Comparison of ENCODE assay signal across 8 cellular contexts in genomic region chr17:76868176-76868668, GRCh38. TPM values are rescaled to one million over a fixed set of nuclear protein-coding genes. Genes with fewer than 3 reads are reported as not detected.
DNase-seq lines count a peak whose midpoint lies in the region; ATAC-seq and TF ChIP-seq lines count a peak whose summit lies in the region.

A gene with protein sequence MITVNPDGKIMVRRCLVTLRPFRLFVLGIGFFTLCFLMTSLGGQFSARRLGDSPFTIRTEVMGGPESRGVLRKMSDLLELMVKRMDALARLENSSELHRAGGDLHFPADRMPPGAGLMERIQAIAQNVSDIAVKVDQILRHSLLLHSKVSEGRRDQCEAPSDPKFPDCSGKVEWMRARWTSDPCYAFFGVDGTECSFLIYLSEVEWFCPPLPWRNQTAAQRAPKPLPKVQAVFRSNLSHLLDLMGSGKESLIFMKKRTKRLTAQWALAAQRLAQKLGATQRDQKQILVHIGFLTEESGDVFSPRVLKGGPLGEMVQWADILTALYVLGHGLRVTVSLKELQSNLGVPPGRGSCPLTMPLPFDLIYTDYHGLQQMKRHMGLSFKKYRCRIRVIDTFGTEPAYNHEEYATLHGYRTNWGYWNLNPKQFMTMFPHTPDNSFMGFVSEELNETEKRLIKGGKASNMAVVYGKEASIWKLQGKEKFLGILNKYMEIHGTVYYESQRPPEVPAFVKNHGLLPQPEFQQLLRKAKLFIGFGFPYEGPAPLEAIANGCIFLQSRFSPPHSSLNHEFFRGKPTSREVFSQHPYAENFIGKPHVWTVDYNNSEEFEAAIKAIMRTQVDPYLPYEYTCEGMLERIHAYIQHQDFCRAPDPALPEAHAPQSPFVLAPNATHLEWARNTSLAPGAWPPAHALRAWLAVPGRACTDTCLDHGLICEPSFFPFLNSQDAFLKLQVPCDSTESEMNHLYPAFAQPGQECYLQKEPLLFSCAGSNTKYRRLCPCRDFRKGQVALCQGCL (plus strand): TSS chr17:76868404. CDS start chr17:76869030, 626 bp downstream.

- no peaks in the 10 kb centered on the region for H3K79me2 ChIP-seq in mammary epithelial cell (ENCODE audit: insufficient read depth, low read length)

- peak within 1 kb of the TSS; percentile 6 for H3K9ac ChIP-seq in mammary epithelial cell (ENCODE audit: insufficient read depth, low read length)

- peak within 1 kb of the TSS in 2 of 3 experiments; percentile 19 to 55 for H3K4me3 ChIP-seq in mammary epithelial cell (replicated peaks in 1 of 3; ENCODE audit: insufficient read depth in 1 of 3, low read depth in 2 of 3, low read length in 3 of 3)

- no TSS peak for BruUV-seq in mammary epithelial cell (replicated peaks; lab: Mats Ljungman, UMichigan)

- H3K27ac ChIP-seq in mammary epithelial cell (ENCODE audit: insufficient read depth, low read depth, low read length): no peak within 1 kb of the TSS

- TF ChIP-seq CTCF in activated B cell treated with CpG ODN at 0.5 μM for 24 hours (IDR thresholded peaks at IDR 0.05) (no peak), mammary epithelial cell (conservative IDR thresholded peaks at IDR 0.05 in 1 of 2, IDR thresholded peaks at IDR 0.05 in 1 of 2; ENCODE audit: extremely low read depth in 1 of 2, insufficient read depth in 1 of 2, low read depth in 1 of 2, low read length in 2 of 2) (peak; percentile 55 to 62)

- no peaks in the 10 kb centered on the region for H3K36me3 Mint-ChIP-seq in activated B cell treated with CpG ODN at 0.5 μM for 24 hours (ENCODE audit: low read depth)

- DNase-seq in CMK (ENCODE audit: low read depth) (peak; percentile 33), NCI-H128 (lab: John Stamatoyannopoulos, UW; ENCODE audit: unreplicated experiment) (peak; percentile 7), activated B cell treated with CpG ODN at 0.5 μM for 24 hours (peak; percentile 88), mammary epithelial cell (peak; percentile 61), inferior parietal cortex (ENCODE audit: extremely low spot score) (peak; percentile 70)
- peak; percentile 41 to 74 (median 52) for DNase-seq in stimulated activated CD4-positive, alpha-beta T cell treated with anti-CD3 and anti-CD28 coated beads, Interleukin-12 subunit alpha, Interleukin-12 subunit beta, amount 100 ng/mL, for 48 hours (ENCODE audit: low read depth in 2 of 3, low spot score in 1 of 3)

- dilution Hi-C loops in mammary epithelial cell (cut with HindIII; ENCODE audit: low sequenced_read_pairs): no loop called here

- H3K9me3 ChIP-seq in mammary epithelial cell (replicated peaks; ENCODE audit: insufficient read depth, low read length): no peaks in the 10 kb centered on the region

- H3K4me1 ChIP-seq in mammary epithelial cell (ENCODE audit: insufficient read depth, low read length): peaks cover 48% of the 10 kb centered on the region

- CTCF ChIA-PET in activated B cell treated with CpG ODN at 0.5 μM for 24 hours (lab: Charles Lee): interaction anchor here (0.7 to 5.0 kb wide), 15 partner anchors 16 to 375 kb away, joined by 3 to 109 read pairs (median 4); no protein-coding TSS in a partner anchor
- CTCF ChIA-PET in mammary epithelial cell (lab: Charles Lee; ENCODE audit: low non-redundant PET): interaction anchor here (0.6 kb wide), 2 partner anchors 198 to 212 kb away, joined by 4 to 6 read pairs; no protein-coding TSS in a partner anchor

- H3K27me3 Mint-ChIP-seq in activated B cell treated with CpG ODN at 0.5 μM for 24 hours: peaks cover 38% of the 10 kb centered on the region

- POLR2A ChIA-PET in activated B cell treated with CpG ODN at 0.5 μM for 24 hours (lab: Charles Lee): interaction anchor here (1.0 to 1.9 kb wide), 3 partner anchors 101 to 199 kb away, joined by 3 to 21 read pairs (median 5); no protein-coding TSS in a partner anchor

- no peak within 1 kb of the TSS for H3K27ac Mint-ChIP-seq in activated B cell treated with CpG ODN at 0.5 μM for 24 hours

- 0% methylated on average over 11 of the region's 76 CpGs for WGBS in mammary epithelial cell (ENCODE audit: low coverage, missing lambda C conversion rate)

- peak within 1 kb of the TSS; percentile 84 for H3K4me2 ChIP-seq in mammary epithelial cell (ENCODE audit: insufficient read depth, low read depth, low read length)

- H3K9me3 Mint-ChIP-seq in activated B cell treated with CpG ODN at 0.5 μM for 24 hours: no peaks in the 10 kb centered on the region

- no peaks in the 10 kb centered on the region for H3K36me3 ChIP-seq in mammary epithelial cell (ENCODE audit: insufficient read depth, low read length)

- ATAC-seq in GM21723 (IDR thresholded peaks at IDR 0.05; ENCODE audit: unreplicated experiment) (peak; percentile 80), activated B cell treated with CpG ODN at 0.5 μM for 24 hours (ENCODE audit: low read depth) (peak; percentile 93), GM19395 (IDR thresholded peaks at IDR 0.05; ENCODE audit: unreplicated experiment) (no peak)

- peaks cover 10% of the 10 kb centered on the region for H3K4me1 Mint-ChIP-seq in activated B cell treated with CpG ODN at 0.5 μM for 24 hours

- H3K4me3 Mint-ChIP-seq in activated B cell treated with CpG ODN at 0.5 μM for 24 hours: peak within 1 kb of the TSS; percentile 67

- intact Hi-C loops in activated B cell treated with CpG ODN at 0.5 μM for 24 hours (cut with micrococcal nuclease): loop anchor here (1.0 to 5.0 kb wide), 6 partner anchors 52 to 379 kb away; no protein-coding TSS in a partner anchor
- intact Hi-C loops in mammary epithelial cell (cut with micrococcal nuclease): loop anchor here (1.0 kb wide), 3 partner anchors 143 to 198 kb away; no protein-coding TSS in a partner anchor

- no peaks in the 10 kb centered on the region for H4K20me1 ChIP-seq in mammary epithelial cell (ENCODE audit: insufficient read depth, low read length)

- peak within 1 kb of the TSS; percentile 66 for H2AFZ ChIP-seq in mammary epithelial cell (ENCODE audit: low read depth, low read length)

- no peaks in the 10 kb centered on the region for H3K27me3 ChIP-seq in mammary epithelial cell (ENCODE audit: insufficient read depth, low read length)

- in situ Hi-C loops in mammary epithelial cell (cut with MboI; ENCODE audit: low sequenced_read_pairs in 2 of 2): loop anchor here (10.0 to 25.0 kb wide), 2 partner anchors 197 to 369 kb away; no protein-coding TSS in a partner anchor

RNA-seq across cellular contexts. Expression of the gene that starts here (rescaled TPM):
- total RNA-seq in activated B cell treated with CpG ODN at 0.5 μM for 24 hours: 5.6 and 7.4 TPM in 2 replicates
- 1 to 10 TPM in 1 of 2 donors, under 1 TPM in 1; 0.89 to 1.3 TPM for total RNA-seq in mammary epithelial cell
- polyA plus RNA-seq in mammary epithelial cell: 1.8 TPM
- polyA minus RNA-seq in mammary epithelial cell: 3.5 TPM

Comparison
In these comparisons a context has a peak if more than half of its experiments do, and no peak if none do; other contexts are left out.
1. DNase-seq: peak in every context shown above with its lines; median percentile 88 in activated B cell treated with CpG ODN at 0.5 μM for 24 hours; 70 in inferior parietal cortex; 61 in mammary epithelial cell; 52 in stimulated activated CD4-positive, alpha-beta T cell treated with anti-CD3 and anti-CD28 coated beads, Interleukin-12 subunit alpha, Interleukin-12 subunit beta, amount 100 ng/mL, for 48 hours; 33 in CMK; 7 in NCI-H128.